9 cellular contexts compared by ENCODE assay signal in genomic region chr2:126244937-126245336, GRCh38.
A peak's percentile ranks its signal among the peaks of the same experiment; 100 is the strongest.
DNase-seq lines count a peak whose midpoint lies in the region; ATAC-seq and TF ChIP-seq lines count a peak whose summit lies in the region.
"Had no signal": no experiment of that assay in that cellular context is flagged by ENCODE, and none has a peak within 500 bp of the region (broad histone marks: within the 10 kb centered on the region; RNA-seq: fewer than 3 reads in every experiment).

No MANE protein-coding gene starts in this region.

- H3K9me3 ChIP-seq in MG63 = no peaks in the 10 kb centered on the region
- no peaks in the 10 kb centered on the region for H3K9me3 ChIP-seq in spleen
- H3K9me3 ChIP-seq: HAP-1 had no signal

- H3K27me3 ChIP-seq in MG63 (no peaks in the 10 kb centered on the region), spleen (replicated peaks in 1 of 7) (no peaks in the 10 kb centered on the region)

- TF ChIP-seq POLR2A in spleen (IDR thresholded peaks at IDR 0.05) = no peak

- peak; percentile 74 for ATAC-seq in GM18502 (IDR thresholded peaks at IDR 0.05; ENCODE audit: poor library complexity, unreplicated experiment)
- peak; percentile 79 for ATAC-seq in left lobe of liver
- no peak for ATAC-seq in GM19455 (IDR thresholded peaks at IDR 0.05; ENCODE audit: unreplicated experiment)

- H3K4me3 ChIP-seq in MG63 (no peak overlapping the region), spleen (no peak overlapping the region)
- H3K4me3 ChIP-seq: HAP-1 had no signal

- intact Hi-C loops in spleen (cut with DNase I; ENCODE audit: low total_unique reads) = no loop called here

- H3K27ac ChIP-seq in C4-2B = no peak overlapping the region
- no peak overlapping the region for H3K27ac ChIP-seq in spleen

- DNase-seq in MG63 (peak; percentile 30), left lobe of liver (ENCODE audit: low spot score) (peak; percentile 47), spleen (no peak), NCI-H2171 treated with DMSO at 0.1 percent for 48 hours (lab: John Stamatoyannopoulos, UW) (no peak)
- peak; percentile 71 for DNase-seq in activated CD8-positive, alpha-beta memory T cell treated with anti-CD3 and anti-CD28 coated beads, Interleukin-2, amount 50 U/mL, for 48 hours

- TF ChIP-seq CTCF in C4-2B (conservative IDR thresholded peaks at IDR 0.05) = peak; percentile 67
- peak in 4 of 11 experiments; percentile 22 to 41 (median 23) for TF ChIP-seq CTCF in spleen (IDR thresholded peaks at IDR 0.05 in 8 of 11, conservative IDR thresholded peaks at IDR 0.05 in 3 of 11)

- WGBS in spleen, 5 donors = 31 to 50% (median 47%) methylated on average over 3 of the region's 3 CpGs

- no peaks in the 10 kb centered on the region for H3K36me3 ChIP-seq in MG63
- H3K36me3 ChIP-seq in spleen = no peaks in the 10 kb centered on the region
- H3K36me3 ChIP-seq: HAP-1 had no signal

- no peaks in the 10 kb centered on the region for H3K4me1 ChIP-seq in spleen
- H3K4me1 ChIP-seq: HAP-1 had no signal

Comparison
In these comparisons a context has a peak if more than half of its experiments do, and no peak if none do; other contexts are left out.
1. DNase-seq: peak in MG63 (single experiment), activated CD8-positive, alpha-beta memory T cell treated with anti-CD3 and anti-CD28 coated beads, Interleukin-2, amount 50 U/mL, for 48 hours (single experiment) and left lobe of liver (single experiment); none in spleen (single experiment) and NCI-H2171 treated with DMSO at 0.1 percent for 48 hours (single experiment).